8 cellular contexts compared by ENCODE assay signal in genomic region chr11:74749127-74749964, GRCh38. TPM values are rescaled to one million over a fixed set of nuclear protein-coding genes. Genes with fewer than 3 reads are reported as not detected.
DNase-seq lines count a peak whose midpoint lies in the region; ATAC-seq and TF ChIP-seq lines count a peak whose summit lies in the region.

No MANE protein-coding gene starts in this region.

- DNase-seq in ELR (ENCODE audit: low read depth) (peak; percentile 63), T-helper 1 cell (peak; percentile 17 to 51 (median 24)), astrocyte of the cerebellum (ENCODE audit: low read depth) (no peak), iPS DF 6.9 (ENCODE audit: low read depth, low spot score) (no peak), skeletal muscle cell (ENCODE audit: low read depth) (no peak), posterior vena cava (ENCODE audit: low spot score) (no peak)

- no peaks in the 10 kb centered on the region for H3K9me3 ChIP-seq in HUES6 (ENCODE audit: control insufficient read depth, insufficient read depth, low read depth, low read length)
- no peaks in the 10 kb centered on the region for H3K9me3 ChIP-seq in iPS DF 6.9 (ENCODE audit: control insufficient read depth, insufficient read depth, low read length)

- WGBS in iPS DF 6.9 (ENCODE audit: insufficient coverage, insufficient read length), result no CpG with 5 or more reads among the region's 63 CpGs

- peak overlapping the region; percentile 91 for H3K9ac ChIP-seq in HUES6 (ENCODE audit: low read length)

- peak; percentile 38 for ATAC-seq in GM21447 (IDR thresholded peaks at IDR 0.05; ENCODE audit: unreplicated experiment)

- H3K36me3 ChIP-seq in HUES6 (ENCODE audit: control insufficient read depth, insufficient read depth, low read length) (no peaks in the 10 kb centered on the region), iPS DF 6.9 (ENCODE audit: control insufficient read depth, insufficient read depth, low read length) (no peaks in the 10 kb centered on the region; the same call in 1 of the 2 replicates)

- TF ChIP-seq CTCF in astrocyte of the cerebellum (IDR thresholded peaks at IDR 0.05; ENCODE audit: low read depth, low read length, missing control alignments), result no peak

- no peak overlapping the region for H3K27ac ChIP-seq in HUES6 (ENCODE audit: low read depth, low read length)
- H3K27ac ChIP-seq in iPS DF 6.9 (ENCODE audit: low read length), result no peak overlapping the region

- no peaks in the 10 kb centered on the region for H3K27me3 ChIP-seq in HUES6 (ENCODE audit: control insufficient read depth, insufficient read depth, low read length)
- no peaks in the 10 kb centered on the region for H3K27me3 ChIP-seq in iPS DF 6.9 (ENCODE audit: control insufficient read depth, insufficient read depth, low read length)

- H3K4me3 ChIP-seq in HUES6 (ENCODE audit: low read depth, low read length), result peak overlapping the region; percentile 89
- peak overlapping the region; percentile 55 for H3K4me3 ChIP-seq in astrocyte of the cerebellum (ENCODE audit: low read depth, low read length)
- H3K4me3 ChIP-seq in iPS DF 6.9 (ENCODE audit: low read length), result peak overlapping the region; percentile 77; the same call in 1 of the 2 replicates
- peak overlapping the region; percentile 64 for H3K4me3 ChIP-seq in skeletal muscle cell (ENCODE audit: low read depth, low read length)

- H3K4me1 ChIP-seq in HUES6 (ENCODE audit: control insufficient read depth, insufficient read depth, low read length), result peaks cover 18% of the 10 kb centered on the region
- H3K4me1 ChIP-seq in iPS DF 6.9 (ENCODE audit: control insufficient read depth, insufficient read depth, low read length), result peaks cover 4% of the 10 kb centered on the region; the same call in 1 of the 2 replicates

- in situ Hi-C loops in astrocyte of the cerebellum (cut with HindIII; ENCODE audit: low sequenced_read_pairs), result no loop called here

- intact Hi-C loops in posterior vena cava (cut with DNase I), result loop anchor here in 1 of 2 donors (5.0 kb wide), 1 partner anchor 1313 kb away; no protein-coding TSS in a partner anchor

RNA-seq across cellular contexts. Expression of gene RNF169, which starts 0.7 kb away (rescaled TPM):
- 10 to 100 TPM; 14.7 to 19.8 TPM for total RNA-seq in posterior vena cava

RNA-seq across cellular contexts. Expression of gene CHRDL2, which starts 18.1 kb away (rescaled TPM):
- 10 to 100 TPM; 10.6 to 31.9 TPM for total RNA-seq in posterior vena cava

Comparison
In these comparisons a context has a peak if more than half of its experiments do, and no peak if none do; other contexts are left out.
1. DNase-seq: peak in ELR (single experiment) and T-helper 1 cell (5 of 5); none in astrocyte of the cerebellum (single experiment), iPS DF 6.9 (single experiment), skeletal muscle cell (single experiment) and posterior vena cava (single experiment).
2. Peak in every context shown above with its lines, with median percentiles within 50 percentile points of each other: H3K4me3 ChIP-seq.